12 cellular contexts compared by ENCODE assay signal in genomic region chr17:22409160-22409751, GRCh38.
DNase-seq lines count a peak whose midpoint lies in the region; ATAC-seq and TF ChIP-seq lines count a peak whose summit lies in the region.
"Had no signal": no experiment of that assay in that cellular context is flagged by ENCODE, and none has a peak within 500 bp of the region (broad histone marks: within the 10 kb centered on the region; RNA-seq: fewer than 3 reads in every experiment).

No MANE protein-coding gene starts in this region.

- ATAC-seq in Right ventricle myocardium inferior = no peak
- ATAC-seq: HepG2 had no signal

- POLR2A ChIA-PET in CD4-positive, alpha-beta memory T cell (lab: Charles Lee; ENCODE audit: partially characterized antibody) = no interaction called here

- CTCF ChIA-PET in CD4-positive, alpha-beta memory T cell (lab: Charles Lee; ENCODE audit: partially characterized antibody) = no interaction called here

- H3K4me3 ChIP-seq in right atrium auricular region (no peak overlapping the region), testis (peak overlapping the region; percentile 6 to 20)
- no peak overlapping the region for H3K4me3 ChIP-seq in CD4-positive, alpha-beta memory T cell (ENCODE audit: low read length in 2 of 2)
- H3K4me3 ChIP-seq: HAP-1 had no signal

- H3K9me3 ChIP-seq in right atrium auricular region (no peaks in the 10 kb centered on the region), testis (no peaks in the 10 kb centered on the region)
- no peaks in the 10 kb centered on the region for H3K9me3 ChIP-seq in CD4-positive, alpha-beta memory T cell (ENCODE audit: control insufficient read depth in 1 of 2, low read length in 2 of 2)
- H3K9me3 ChIP-seq: HAP-1 had no signal

- peaks cover 0 to 11% of the 10 kb centered on the region in 2 donors for H3K36me3 Mint-ChIP-seq in CD4-positive, alpha-beta memory T cell
- H3K36me3 Mint-ChIP-seq: CD4-positive, CD25-positive, alpha-beta regulatory T cell had no signal

- DNase-seq in Right ventricle myocardium inferior (ENCODE audit: missing footprints) = peak; percentile 68
- DNase-seq in right atrium auricular region (ENCODE audit: low spot score) = no peak
- DNase-seq in RPMI8226 = peak; percentile 44
- peak; percentile 60 for DNase-seq in testis
- no peak for DNase-seq in CD4-positive, alpha-beta memory T cell
- no peak for DNase-seq in A172 (ENCODE audit: low spot score)
- DNase-seq: Calu3; CD4-positive, CD25-positive, alpha-beta regulatory T cell; DMS 273 treated with DMSO at 0.1 percent for 48 hours had no signal

- H3K4me3 Mint-ChIP-seq in CD4-positive, alpha-beta memory T cell = no peak overlapping the region
- H3K4me3 Mint-ChIP-seq: CD4-positive, CD25-positive, alpha-beta regulatory T cell had no signal

- WGBS in testis, 2 donors = 58 to 68% methylated on average over 6 to 52 of the region's 52 CpGs

- intact Hi-C loops in Right ventricle myocardium inferior (cut with DNase I) (no loop called here), testis (cut with DNase I; ENCODE audit: low total_unique reads) (no loop called here)
- intact Hi-C loops in CD4-positive, alpha-beta memory T cell (cut with micrococcal nuclease) = no loop called here

- H3K4me1 ChIP-seq in right atrium auricular region = no peaks in the 10 kb centered on the region
- H3K4me1 ChIP-seq in testis = no peaks in the 10 kb centered on the region
- no peaks in the 10 kb centered on the region for H3K4me1 ChIP-seq in CD4-positive, alpha-beta memory T cell (ENCODE audit: insufficient read depth, low read length)
- H3K4me1 ChIP-seq: HAP-1 had no signal

- peaks cover 0 to 2% (median 0%) of the 10 kb centered on the region in 4 donors for H3K4me1 Mint-ChIP-seq in CD4-positive, alpha-beta memory T cell
- H3K4me1 Mint-ChIP-seq: CD4-positive, CD25-positive, alpha-beta regulatory T cell had no signal

- H3K27me3 ChIP-seq in right atrium auricular region = no peaks in the 10 kb centered on the region
- no peaks in the 10 kb centered on the region for H3K27me3 ChIP-seq in testis
- no peaks in the 10 kb centered on the region for H3K27me3 ChIP-seq in CD4-positive, alpha-beta memory T cell (ENCODE audit: insufficient read depth, low read length)

- H3K27ac ChIP-seq in right atrium auricular region (no peak overlapping the region), testis (no peak overlapping the region)
- no peak overlapping the region for H3K27ac ChIP-seq in CD4-positive, alpha-beta memory T cell (ENCODE audit: low read depth, low read length)

- no peaks in the 10 kb centered on the region for H3K27me3 Mint-ChIP-seq in CD4-positive, alpha-beta memory T cell
- H3K27me3 Mint-ChIP-seq: CD4-positive, CD25-positive, alpha-beta regulatory T cell had no signal

- TF ChIP-seq CTCF in right atrium auricular region (IDR thresholded peaks at IDR 0.05) (no peak), LNCAP (IDR thresholded peaks at IDR 0.05) (peak; percentile 27; the same call in 1 of the 2 replicates), testis (IDR thresholded peaks at IDR 0.05) (no peak)

- H3K36me3 ChIP-seq in right atrium auricular region = no peaks in the 10 kb centered on the region
- H3K36me3 ChIP-seq in testis (ENCODE audit: low read depth, missing control alignments) = no peaks in the 10 kb centered on the region
- H3K36me3 ChIP-seq in CD4-positive, alpha-beta memory T cell (ENCODE audit: insufficient read depth, low read length) = no peaks in the 10 kb centered on the region
- H3K36me3 ChIP-seq: HAP-1 had no signal

- no peak for TF ChIP-seq POLR2A in testis (IDR thresholded peaks at IDR 0.05)

- H3K27ac Mint-ChIP-seq in CD4-positive, alpha-beta memory T cell = no peak overlapping the region
- H3K27ac Mint-ChIP-seq: CD4-positive, CD25-positive, alpha-beta regulatory T cell had no signal

- peaks cover 0 to 27% (median 21%) of the 10 kb centered on the region in 8 donors for H3K9me3 Mint-ChIP-seq in CD4-positive, alpha-beta memory T cell

Comparison
In these comparisons a context has a peak if more than half of its experiments do, and no peak if none do; other contexts are left out.
1. DNase-seq: peak in Right ventricle myocardium inferior (single experiment), RPMI8226 (single experiment) and testis (single experiment); none in right atrium auricular region (single experiment), CD4-positive, alpha-beta memory T cell (0 of 5) and A172 (single experiment).
2. H3K4me3 ChIP-seq: peak in testis (2 of 2); none in right atrium auricular region (0 of 2) and CD4-positive, alpha-beta memory T cell (0 of 2).